Comparison of ENCODE assay signal across 28 cellular contexts in genomic region chr6:8623441-8623840, GRCh38.
"Had no signal": no experiment of that assay in that cellular context is flagged by ENCODE, and none has a peak within 500 bp of the region (broad histone marks: within the 10 kb centered on the region; RNA-seq: fewer than 3 reads in every experiment).

No MANE protein-coding gene starts in this region.

- H3K4me3 ChIP-seq: colonic mucosa, dorsolateral prefrontal cortex, esophagus squamous epithelium, gastroesophageal sphincter, heart left ventricle, hepatocyte, lower lobe of right lung, mucosa of descending colon had no signal

- H3K36me3 Mint-ChIP-seq: naive B cell had no signal

- DNase-seq: cerebellar nuclear complex; colonic mucosa; dermis blood vessel endothelial cell; dorsolateral prefrontal cortex; effector CD4-positive, alpha-beta T cell; effector memory CD4-positive, alpha-beta T cell; erythroblast; esophagus squamous epithelium; foreskin fibroblast; heart left ventricle; hypothalamus; kidney; kidney glomerular epithelial cell; left colon; left ventricle myocardium superior; lower lobe of right lung; mesenchymal stem cell; mucosa of descending colon; naive B cell had no signal

- H3K27me3 ChIP-seq: colonic mucosa, dorsolateral prefrontal cortex, esophagus squamous epithelium, gastroesophageal sphincter, heart left ventricle, hepatocyte had no signal

- ATAC-seq: esophagus mucosa, gastroesophageal sphincter, heart left ventricle, left colon, left lobe of liver, left ventricle myocardium superior, lower lobe of right lung, mucosa of descending colon had no signal

- H3K4me1 ChIP-seq: colonic mucosa, gastroesophageal sphincter, heart left ventricle, lower lobe of right lung had no signal

- H3K27ac Mint-ChIP-seq: mesothelial cell of epicardium, naive B cell had no signal

- H3K9me3 ChIP-seq: colonic mucosa, gastroesophageal sphincter, lower lobe of right lung, mucosa of descending colon had no signal

- H3K4me1 Mint-ChIP-seq: mesothelial cell of epicardium, naive B cell had no signal

- FAIRE-seq: endothelial cell of umbilical vein, frontal cortex, islet of Langerhans, kidney had no signal

- H3K27ac ChIP-seq: colonic mucosa, dorsolateral prefrontal cortex, epithelial cell of prostate, esophagus squamous epithelium, gastroesophageal sphincter, heart left ventricle, hepatocyte, lower lobe of right lung had no signal

- H3K4me2 ChIP-seq: hepatocyte had no signal

- H3K36me3 ChIP-seq: colonic mucosa, esophagus squamous epithelium, gastroesophageal sphincter, heart left ventricle, lower lobe of right lung had no signal

- H2AFZ ChIP-seq: hepatocyte had no signal

- H3K79me2 ChIP-seq: hepatocyte had no signal

- H3K4me3 Mint-ChIP-seq: mesothelial cell of epicardium, naive B cell had no signal
